ENCODE assay signal across 30 cellular contexts in the genomic region with DNA sequence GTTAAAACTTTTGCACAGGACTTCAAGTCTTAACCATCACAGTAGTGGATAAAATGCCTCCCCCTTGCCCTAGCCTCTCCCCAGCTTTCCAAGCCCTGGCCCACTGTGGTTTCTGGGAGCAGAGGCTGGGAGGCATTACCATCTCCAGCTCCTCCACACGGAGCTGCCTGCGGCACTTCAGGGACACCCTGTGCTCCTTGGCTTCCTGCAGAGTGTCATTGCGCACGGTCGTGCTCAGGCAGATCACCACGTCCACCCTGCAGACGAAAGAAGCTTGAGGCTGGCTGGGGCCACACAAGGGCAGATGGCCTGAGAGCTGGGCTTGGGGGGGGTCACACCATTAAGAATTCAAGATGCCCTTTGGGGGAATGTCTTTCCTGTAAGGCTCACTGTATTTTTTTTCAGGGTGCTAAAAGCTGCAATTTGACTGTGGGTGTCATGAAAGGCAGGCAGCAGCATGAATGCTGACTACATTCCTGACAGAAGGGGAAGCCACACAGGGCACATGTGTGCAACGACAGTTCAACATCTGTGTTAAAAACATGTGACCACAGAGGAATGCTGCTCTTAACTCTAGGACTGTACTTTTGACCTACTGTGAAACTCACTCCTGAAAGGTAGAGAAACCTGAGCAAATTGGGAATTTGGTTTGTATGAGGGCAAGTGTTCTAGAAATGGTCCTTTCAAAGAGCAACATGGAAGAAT. TPM values are rescaled to one million over a fixed set of nuclear protein-coding genes. Genes with fewer than 3 reads are reported as not detected.
DNase-seq lines count a peak whose midpoint lies in the region; ATAC-seq, FAIRE-seq and TF ChIP-seq lines count a peak whose summit lies in the region.
"Had no signal": no experiment of that assay in that cellular context is flagged by ENCODE, and none has a peak within 500 bp of the region (broad histone marks: within the 10 kb centered on the region; RNA-seq: fewer than 3 reads in every experiment).

No MANE protein-coding gene starts in this region.

- dilution Hi-C loops in keratinocyte (cut with MboI; ENCODE audit: extremely low pct_ligation_motif_present, low sequenced_read_pairs), result no loop called here

- H2BK12ac ChIP-seq in H9 (ENCODE audit: insufficient read length, low read depth, low read length), result no peak overlapping the region

- H3K4me2 ChIP-seq in H9 (ENCODE audit: insufficient read depth, insufficient read length, low read length) (no peak overlapping the region), keratinocyte (ENCODE audit: control insufficient read depth, extremely low read depth, insufficient read depth, low read depth, low read length) (peak overlapping the region; percentile 12)

- no peak overlapping the region for H3K9ac ChIP-seq in H9 (ENCODE audit: extremely low read depth, insufficient read length, low read length)
- no peak overlapping the region for H3K9ac ChIP-seq in keratinocyte (ENCODE audit: control insufficient read depth, extremely low read depth, insufficient read depth, low read length)
- H3K9ac ChIP-seq: BLaER1 treated with 17β-estradiol and CSF1 and Interleukin-3, amounts not matched to agents 10 nM and 100 nM had no signal

- peak; percentile 5 for FAIRE-seq in keratinocyte (lab: Jason Lieb, UNC)
- FAIRE-seq: GM12878 had no signal

- no peak overlapping the region for H3T11ph ChIP-seq in H9 (ENCODE audit: low read length)

- DNase-seq in A673 (ENCODE audit: low spot score) (no peak), H9 (no peak), T-helper 17 cell (no peak), keratinocyte (ENCODE audit: low read depth, low spot score) (no peak), GM19240 (ENCODE audit: insufficient read length, low spot score) (no peak)
- DNase-seq in activated T-helper 1 cell treated with anti-CD3 and anti-CD28 coated beads, Interleukin-12 subunit alpha, Interleukin-12 subunit beta, Interleukin-2, Interleukin-4 antibody, amounts not matched to agents 30 ng/mL and 10 ng/mL and 1 ng/mL, durations not matched to agents 14 hours and 24 hours and 36 hours (ENCODE audit: low spot score), result no peak
- no peak for DNase-seq in stimulated activated CD4-positive, alpha-beta T cell treated with anti-CD3 and anti-CD28 coated beads, Interleukin-12 subunit alpha, Interleukin-12 subunit beta, amount 100 ng/mL, for 4 hours
- DNase-seq: CD4-positive, alpha-beta memory T cell; COR-L47; DMS 273 treated with DMSO at 0.1 percent for 48 hours; DMS79; EL; GDM1; IMR-90; KG1; NCI-H1048; NCI-H1417; NCI-H1694; NCI-H2029 treated with DMSO at 0.1 percent for 48 hours; NCI-H446 treated with DMSO at 0.1 percent for 48 hours; NCI-H526; NCI-H82; NK-92 treated with Interleukin-12 subunit alpha and Interleukin-12 subunit beta, amount 100 ng/mL, for 24 hours; PC-3 had no signal

- H4K8ac ChIP-seq in H9 (replicated peaks; ENCODE audit: insufficient read length, low read depth, low read length), result no peak overlapping the region

- no peak overlapping the region for H4K5ac ChIP-seq in H9 (ENCODE audit: insufficient read length, low read depth, low read length)

- H3K36me3 Mint-ChIP-seq in H9 (ENCODE audit: insufficient read depth in 1 of 3, low read depth in 3 of 3) (peaks cover 50 to 94% (median 81%) of the 10 kb centered on the region in 3 experiments; a peak in 6 of 7 replicates), T-helper 17 cell (ENCODE audit: low read depth) (peaks cover 11% of the 10 kb centered on the region)
- peaks cover 63% of the 10 kb centered on the region for H3K36me3 Mint-ChIP-seq in activated T-helper 1 cell treated with anti-CD3 and anti-CD28 coated beads, Interleukin-12 subunit alpha, Interleukin-12 subunit beta, Interleukin-2, Interleukin-4 antibody, amounts not matched to agents 30 ng/mL and 10 ng/mL and 1 ng/mL, durations not matched to agents 14 hours and 24 hours and 36 hours (ENCODE audit: low read depth)

- H3K27ac Mint-ChIP-seq in H9 (peak overlapping the region in 2 of 3 experiments; percentile 20 to 83; a peak in 3 of 7 replicates), T-helper 17 cell (peak overlapping the region; percentile 94)
- H3K27ac Mint-ChIP-seq in activated T-helper 1 cell treated with anti-CD3 and anti-CD28 coated beads, Interleukin-12 subunit alpha, Interleukin-12 subunit beta, Interleukin-2, Interleukin-4 antibody, amounts not matched to agents 30 ng/mL and 10 ng/mL and 1 ng/mL, durations not matched to agents 14 hours and 24 hours and 36 hours, result no peak overlapping the region

- no peak overlapping the region for H2BK15ac ChIP-seq in H9 (ENCODE audit: low read depth, low read length)

- no peak overlapping the region for H3K4ac ChIP-seq in H9 (ENCODE audit: low read depth, low read length)

- TF ChIP-seq CTCF in A673 (conservative IDR thresholded peaks at IDR 0.05; ENCODE audit: low read depth, low read length) (no peak), H9 (conservative IDR thresholded peaks at IDR 0.05) (no peak), keratinocyte (optimal IDR thresholded peaks at IDR 0.05 in 1 of 3, IDR thresholded peaks at IDR 0.05 in 1 of 3, conservative IDR thresholded peaks at IDR 0.05 in 1 of 3; ENCODE audit: extremely low read depth in 1 of 3, insufficient read depth in 2 of 3, low read length in 3 of 3) (peak in 2 of 3 experiments; percentile 17 to 29)

- WGBS in H9 (ENCODE audit: extremely low coverage, insufficient read length, low lambda C conversion rate), result no CpG with 5 or more reads among the region's 8 CpGs

- H3K4me3 ChIP-seq in A673 (ENCODE audit: low read depth, low read length, poor library complexity, severe bottlenecking) (no peak overlapping the region), keratinocyte (ENCODE audit: control insufficient read depth in 2 of 3, extremely low read depth in 1 of 3, insufficient read depth in 2 of 3, low read depth in 1 of 3, low read length in 3 of 3) (no peak overlapping the region)
- H3K4me3 ChIP-seq: BLaER1 treated with 17β-estradiol and CSF1 and Interleukin-3, amounts not matched to agents 10 nM and 100 nM; GM12878; SJSA1 had no signal

- CTCF ChIA-PET in A673 (lab: Charles Lee), result no interaction called here

- H3K27ac ChIP-seq in A673 (ENCODE audit: low read depth, low read length, poor library complexity, severe bottlenecking) (peak overlapping the region; percentile 33), H9 (ENCODE audit: insufficient read length, low read depth, low read length) (no peak overlapping the region), keratinocyte (ENCODE audit: control insufficient read depth, insufficient read depth, low read length) (no peak overlapping the region)
- H3K27ac ChIP-seq: SJSA1 had no signal

- ATAC-seq in T-helper 17 cell (no peak), GM18867 (IDR thresholded peaks at IDR 0.05; ENCODE audit: unreplicated experiment) (no peak)
- ATAC-seq: GM12878, PC-3, Right ventricle myocardium inferior had no signal

- H3K4me1 ChIP-seq in A673 (ENCODE audit: insufficient read depth, low read length, poor library complexity, severe bottlenecking) (peaks cover 5% of the 10 kb centered on the region), H9 (ENCODE audit: insufficient read depth, low read length) (no peaks in the 10 kb centered on the region), keratinocyte (ENCODE audit: control insufficient read depth, extremely low read depth, insufficient read depth, low read length) (peaks cover 9% of the 10 kb centered on the region)
- H3K4me1 ChIP-seq: SJSA1 had no signal

- intact Hi-C loops in A673 (cut with micrococcal nuclease; ENCODE audit: unreplicated experiment), result no loop called here
- intact Hi-C loops in activated T-helper 1 cell treated with anti-CD3 and anti-CD28 coated beads, Interleukin-12 subunit alpha, Interleukin-12 subunit beta, Interleukin-2, Interleukin-4 antibody, amounts not matched to agents 30 ng/mL and 10 ng/mL and 1 ng/mL, durations not matched to agents 14 hours and 24 hours and 36 hours (cut with micrococcal nuclease), result no loop called here

- no TSS peak for BruUV-seq in A673 (replicated peaks; lab: Mats Ljungman, UMichigan)

- no peak overlapping the region for H2BK20ac ChIP-seq in H9 (ENCODE audit: low read depth, low read length, poor library complexity, severe bottlenecking)

- H3K79me2 ChIP-seq in H9 (ENCODE audit: insufficient read depth, low read length) (no peaks in the 10 kb centered on the region), keratinocyte (ENCODE audit: control insufficient read depth, insufficient read depth, low read length) (no peaks in the 10 kb centered on the region)

- no peak overlapping the region for H3K23ac ChIP-seq in H9 (ENCODE audit: insufficient read length, low read depth, low read length)

- H4K20me1 ChIP-seq in H9 (ENCODE audit: control insufficient read depth, insufficient read depth, insufficient read length) (no peaks in the 10 kb centered on the region), keratinocyte (ENCODE audit: control insufficient read depth, extremely low read depth, insufficient read depth, low read length) (no peaks in the 10 kb centered on the region)

- H3K36me3 ChIP-seq in A673 (ENCODE audit: insufficient read depth, low read length, poor library complexity, severe bottlenecking) (peaks cover 99% of the 10 kb centered on the region), keratinocyte (ENCODE audit: control insufficient read depth in 2 of 2, extremely low read depth in 1 of 2, insufficient read depth in 2 of 2, low read length in 2 of 2) (peaks cover 21 to 37% of the 10 kb centered on the region in 2 experiments)

- no peaks in the 10 kb centered on the region for H3K23me2 ChIP-seq in H9 (ENCODE audit: insufficient read length, low read depth, low read length, poor library complexity, severe bottlenecking)

- POLR2A ChIA-PET in A673 (lab: Charles Lee; ENCODE audit: low non-redundant PET), result no interaction called here

- H3K27me3 Mint-ChIP-seq in H9 (ENCODE audit: low read depth), result no peaks in the 10 kb centered on the region
- no peaks in the 10 kb centered on the region for H3K27me3 Mint-ChIP-seq in T-helper 17 cell
- no peaks in the 10 kb centered on the region for H3K27me3 Mint-ChIP-seq in activated T-helper 1 cell treated with anti-CD3 and anti-CD28 coated beads, Interleukin-12 subunit alpha, Interleukin-12 subunit beta, Interleukin-2, Interleukin-4 antibody, amounts not matched to agents 30 ng/mL and 10 ng/mL and 1 ng/mL, durations not matched to agents 14 hours and 24 hours and 36 hours (ENCODE audit: insufficient read depth)
- H3K27me3 Mint-ChIP-seq: CD4-positive, alpha-beta memory T cell had no signal

- H2AFZ ChIP-seq in H9 (ENCODE audit: low read length) (no peak overlapping the region), keratinocyte (ENCODE audit: control insufficient read depth, low read length) (no peak overlapping the region)

- no peak overlapping the region for H2BK120ac ChIP-seq in H9 (ENCODE audit: low read depth, low read length, poor library complexity, severe bottlenecking)

- H3K14ac ChIP-seq in H9 (ENCODE audit: insufficient read depth, low read length), result no peak overlapping the region

- H3K56ac ChIP-seq in H9 (ENCODE audit: insufficient read length, low read depth, low read length), result no peak overlapping the region

- H2AK5ac ChIP-seq in H9 (ENCODE audit: insufficient read length, low read length), result no peak overlapping the region

- H3K4me1 Mint-ChIP-seq in H9, result no peaks in the 10 kb centered on the region
- H3K4me1 Mint-ChIP-seq in T-helper 17 cell, result peaks cover 25% of the 10 kb centered on the region
- H3K4me1 Mint-ChIP-seq in activated T-helper 1 cell treated with anti-CD3 and anti-CD28 coated beads, Interleukin-12 subunit alpha, Interleukin-12 subunit beta, Interleukin-2, Interleukin-4 antibody, amounts not matched to agents 30 ng/mL and 10 ng/mL and 1 ng/mL, durations not matched to agents 14 hours and 24 hours and 36 hours (ENCODE audit: low read depth), result peaks cover 25% of the 10 kb centered on the region

- H3K4me3 Mint-ChIP-seq in H9, result no peak overlapping the region
- H3K4me3 Mint-ChIP-seq in T-helper 17 cell, result no peak overlapping the region
- no peak overlapping the region for H3K4me3 Mint-ChIP-seq in activated T-helper 1 cell treated with anti-CD3 and anti-CD28 coated beads, Interleukin-12 subunit alpha, Interleukin-12 subunit beta, Interleukin-2, Interleukin-4 antibody, amounts not matched to agents 30 ng/mL and 10 ng/mL and 1 ng/mL, durations not matched to agents 14 hours and 24 hours and 36 hours
- H3K4me3 Mint-ChIP-seq: CD4-positive, alpha-beta memory T cell had no signal

- H3K9me3 ChIP-seq in A673 (ENCODE audit: low read depth, low read length, poor library complexity, severe bottlenecking) (no peaks in the 10 kb centered on the region), H9 (ENCODE audit: control insufficient read depth, low read depth, low read length) (no peaks in the 10 kb centered on the region), T-helper 17 cell (ENCODE audit: control insufficient read depth, low read length, poor library complexity, severe bottlenecking) (no peaks in the 10 kb centered on the region), keratinocyte (ENCODE audit: control insufficient read depth, low read depth, low read length) (no peaks in the 10 kb centered on the region)
- H3K9me3 ChIP-seq: BLaER1 treated with 17β-estradiol and CSF1 and Interleukin-3, amounts not matched to agents 10 nM and 100 nM; SJSA1 had no signal

- no peak overlapping the region for H4K91ac ChIP-seq in H9 (ENCODE audit: insufficient read length, low read depth, low read length)

- no peaks in the 10 kb centered on the region for H3K27me3 ChIP-seq in A673 (replicated peaks; ENCODE audit: insufficient read depth, low read depth, low read length, poor library complexity)
- no peaks in the 10 kb centered on the region for H3K27me3 ChIP-seq in H9 (ENCODE audit: insufficient read depth, low read length)
- no peaks in the 10 kb centered on the region for H3K27me3 ChIP-seq in keratinocyte (ENCODE audit: control insufficient read depth, extremely low read depth, insufficient read depth, low read length)
- H3K27me3 ChIP-seq: BLaER1 treated with 17β-estradiol and CSF1 and Interleukin-3, amounts not matched to agents 10 nM and 100 nM; SJSA1 had no signal

- no peaks in the 10 kb centered on the region for H3K9me1 ChIP-seq in keratinocyte (ENCODE audit: control insufficient read depth, extremely low read depth, insufficient read depth, low read length)

- no peak overlapping the region for H2BK5ac ChIP-seq in H9 (ENCODE audit: insufficient read length, low read length)

- no peaks in the 10 kb centered on the region for H3K79me1 ChIP-seq in H9 (ENCODE audit: insufficient read depth, low read depth, low read length, poor library complexity, severe bottlenecking)

- no peaks in the 10 kb centered on the region for H3K9me3 Mint-ChIP-seq in H9
- no peaks in the 10 kb centered on the region for H3K9me3 Mint-ChIP-seq in activated T-helper 1 cell treated with anti-CD3 and anti-CD28 coated beads, Interleukin-12 subunit alpha, Interleukin-12 subunit beta, Interleukin-2, Interleukin-4 antibody, amounts not matched to agents 30 ng/mL and 10 ng/mL and 1 ng/mL, durations not matched to agents 14 hours and 24 hours and 36 hours
- H3K9me3 Mint-ChIP-seq: CD4-positive, alpha-beta memory T cell had no signal

- no peak overlapping the region for H3K18ac ChIP-seq in H9 (ENCODE audit: insufficient read length, low read depth, low read length)

RNA-seq across cellular contexts. Expression of a gene that starts 47.7 kb away (rescaled TPM):
- 32.4 and 37.7 TPM in 2 replicates for total RNA-seq in A673 (2021)
- 0.31 and 0.37 TPM in 2 replicates for total RNA-seq in H9 (2021)
- total RNA-seq in T-helper 17 cell, result 1 to 10 TPM; 1.6 to 2.4 TPM
- 0.05 to 0.90 TPM (median 0.46 TPM) in 3 replicates for polyA plus RNA-seq in keratinocyte
- not detected for polyA plus RNA-seq in keratinocyte (2011; ENCODE audit: low read depth)
- polyA plus RNA-seq in keratinocyte (2011; cell fraction: cytosol; rRNA removed), result 0.19 TPM in 1 of 2 replicates, not detected in the other
- polyA plus RNA-seq in keratinocyte (2011; cell fraction: nucleus; rRNA removed), result 2.4 and 3.8 TPM in 2 replicates
- polyA plus RNA-seq in keratinocyte (2012; ENCODE audit: low replicate concordance), result 0.42 and 1.2 TPM in 2 replicates
- 0.59 to 0.74 TPM in 2 of 3 replicates, not detected in the other for polyA minus RNA-seq in keratinocyte
- not detected for polyA minus RNA-seq in keratinocyte (2011; cell fraction: cytosol; rRNA and poly(A)+ RNA removed)
- 2.4 TPM in 1 of 2 replicates, not detected in the other for polyA minus RNA-seq in keratinocyte (2011; cell fraction: nucleus; rRNA and poly(A)+ RNA removed)
- total RNA-seq in activated T-helper 1 cell treated with anti-CD3 and anti-CD28 coated beads, Interleukin-12 subunit alpha, Interleukin-12 subunit beta, Interleukin-2, Interleukin-4 antibody, amounts not matched to agents 30 ng/mL and 10 ng/mL and 1 ng/mL, durations not matched to agents 14 hours and 24 hours and 36 hours, result 0.60 TPM in 1 of 2 replicates, not detected in the other
- total RNA-seq: HT1080, IMR-90, SJSA1 had no signal
- polyA plus RNA-seq: CD4-positive, alpha-beta memory T cell had no signal

Comparison
In these comparisons a context has a peak if more than half of its experiments do, and no peak if none do; other contexts are left out.
1. CTCF ChIP-seq: peak in keratinocyte (2 of 3); none in A673 (single experiment) and H9 (single experiment).